Comparison of ENCODE assay signal across 11 cellular contexts in genomic region chr16:87864331-87864989, GRCh38. TPM values are rescaled to one million over a fixed set of nuclear protein-coding genes. Genes with fewer than 3 reads are reported as not detected.
DNase-seq lines count a peak whose midpoint lies in the region; ATAC-seq, FAIRE-seq and TF ChIP-seq lines count a peak whose summit lies in the region.
"Had no signal": no experiment of that assay in that cellular context is flagged by ENCODE, and none has a peak within 500 bp of the region (broad histone marks: within the 10 kb centered on the region; RNA-seq: fewer than 3 reads in every experiment).

No MANE protein-coding gene starts in this region.

- TF ChIP-seq RAD21 in GM12878 (IDR thresholded peaks at IDR 0.05; ENCODE audit: insufficient read depth, low read depth, low read length), result no peak

- peak overlapping the region; percentile 71 for H3K4me3 Mint-ChIP-seq in T-helper 2 cell treated with Interferon-gamma antibody and Interleukin-4, amounts not matched to agents 5 μg/mL and 100 μg/mL, for 36 hours

- no peak for TF ChIP-seq EP300 in GM12878 (IDR thresholded peaks at IDR 0.05; ENCODE audit: borderline replicate concordance in 1 of 2, control insufficient read depth in 1 of 2, low read depth in 2 of 2, low read length in 2 of 2)

- POLR2A ChIA-PET in GM12878 (lab: Charles Lee), result interaction anchor here (1.7 to 6.1 kb wide), 2 partner anchors 84 to 86 kb away, joined by 4 to 48 read pairs; partner anchors contain the start of gene BANP

- H3K27ac Mint-ChIP-seq in T-helper 2 cell treated with Interferon-gamma antibody and Interleukin-4, amounts not matched to agents 5 μg/mL and 100 μg/mL, for 36 hours, result peak overlapping the region; percentile 52

- intact Hi-C loops in GM12878 (cut with micrococcal nuclease; ENCODE audit: unreplicated experiment), result no loop called here

- H3K9me3 Mint-ChIP-seq in T-helper 2 cell treated with Interferon-gamma antibody and Interleukin-4, amounts not matched to agents 5 μg/mL and 100 μg/mL, for 36 hours, result no peaks in the 10 kb centered on the region
- H3K9me3 Mint-ChIP-seq: naive thymus-derived CD8-positive, alpha-beta T cell had no signal

- ATAC-seq in GM12878, result no peak
- ATAC-seq: naive thymus-derived CD8-positive, alpha-beta T cell had no signal

- BruUV-seq in GM12878 (replicated peaks; lab: Mats Ljungman, UMichigan), result TSS peak; percentile 2

- no peaks in the 10 kb centered on the region for H3K9me3 ChIP-seq in GM12878 (replicated peaks; ENCODE audit: control insufficient read depth, insufficient read depth, low read length)

- H3K4me1 Mint-ChIP-seq in T-helper 2 cell treated with Interferon-gamma antibody and Interleukin-4, amounts not matched to agents 5 μg/mL and 100 μg/mL, for 36 hours (ENCODE audit: low read depth), result peaks cover 45% of the 10 kb centered on the region

- RAD21 ChIA-PET in GM12878 (lab: Charles Lee; ENCODE audit: unreplicated experiment), result interaction anchor here (1.0 to 12.9 kb wide), 7 partner anchors 10 to 84 kb away, joined by 3 to 406 read pairs (median 5); no protein-coding TSS in a partner anchor

- H3K4me2 ChIP-seq in GM12878 (ENCODE audit: control insufficient read depth, insufficient read depth), result peak overlapping the region; percentile 55

- peaks cover 60% of the 10 kb centered on the region for H3K36me3 Mint-ChIP-seq in T-helper 2 cell treated with Interferon-gamma antibody and Interleukin-4, amounts not matched to agents 5 μg/mL and 100 μg/mL, for 36 hours (ENCODE audit: low read depth)
- H3K36me3 Mint-ChIP-seq: naive thymus-derived CD8-positive, alpha-beta T cell had no signal

- no peak for FAIRE-seq in GM12878 (lab: Jason Lieb, UNC)

- DNase-seq in T-helper 2 cell treated with Interferon-gamma antibody and Interleukin-4, amounts not matched to agents 5 μg/mL and 100 μg/mL, for 36 hours (ENCODE audit: low spot score), result no peak
- DNase-seq in T-helper 2 cell (no peak), NCI-H146 (lab: John Stamatoyannopoulos, UW) (peak; percentile 13), GM12878 (ENCODE audit: low read depth, low spot score) (no peak), HK-2 (ENCODE audit: unreplicated experiment) (no peak), dedifferentiated amniotic fluid mesenchymal stem cell (ENCODE audit: extremely low spot score) (no peak), NOMO-1 treated with dmso at 0.1 percent for 144 hours (lab: John Stamatoyannopoulos, UW; ENCODE audit: unreplicated experiment) (no peak)
- DNase-seq: activated CD4-positive, alpha-beta T cell treated with anti-CD3 and anti-CD28 coated beads for 48 hours; cerebellar nuclear complex; naive thymus-derived CD8-positive, alpha-beta T cell had no signal

- TF ChIP-seq POLR2A in GM12878 (IDR thresholded peaks at IDR 0.05; ENCODE audit: low read depth, low read length), result no peak

- no peak overlapping the region for H2AFZ ChIP-seq in GM12878 (ENCODE audit: control insufficient read depth, low read depth, low read length)

- H3K79me2 ChIP-seq in GM12878 (ENCODE audit: control insufficient read depth, insufficient read depth, low read length), result peaks cover 83% of the 10 kb centered on the region

- H3K27ac ChIP-seq in GM12878 (ENCODE audit: control insufficient read depth, insufficient read depth), result peak overlapping the region; percentile 31; the same call in 1 of the 2 replicates
- peak overlapping the region; percentile 43 for H3K27ac ChIP-seq in rectal smooth muscle tissue (ENCODE audit: low read depth, low read length)

- H3K9ac ChIP-seq in GM12878 (ENCODE audit: control insufficient read depth, insufficient read depth, low read length) (no peak overlapping the region), rectal smooth muscle tissue (ENCODE audit: low read length) (no peak overlapping the region)

- H3K4me3 ChIP-seq in GM12878 (peak overlapping the region; percentile 25; the same call in 1 of the 2 replicates), rectal smooth muscle tissue (ENCODE audit: low read length) (no peak overlapping the region)

- in situ Hi-C loops in GM12878 (cut with MboI), result loop anchor here (10.0 kb wide), 1 partner anchor 480 kb away; the partner anchor contains the start of gene FBXO31

- no peak for TF ChIP-seq CTCF in GM12878 (IDR thresholded peaks at IDR 0.05 in 2 of 3, conservative IDR thresholded peaks at IDR 0.05 in 1 of 3; ENCODE audit: control insufficient read depth in 2 of 3, extremely low read depth in 1 of 3, insufficient read depth in 1 of 3, low read depth in 3 of 3, low read length in 3 of 3)

- H4K20me1 ChIP-seq in GM12878 (ENCODE audit: control insufficient read depth, insufficient read depth), result no peaks in the 10 kb centered on the region

- no peaks in the 10 kb centered on the region for H3K27me3 Mint-ChIP-seq in T-helper 2 cell treated with Interferon-gamma antibody and Interleukin-4, amounts not matched to agents 5 μg/mL and 100 μg/mL, for 36 hours (ENCODE audit: low read depth)
- H3K27me3 Mint-ChIP-seq: naive thymus-derived CD8-positive, alpha-beta T cell had no signal

- H3K27me3 ChIP-seq in GM12878 (replicated peaks in 1 of 2; ENCODE audit: control insufficient read depth in 2 of 2, insufficient read depth in 2 of 2, low read length in 1 of 2) (no peaks in the 10 kb centered on the region), rectal smooth muscle tissue (ENCODE audit: control insufficient read depth, insufficient read depth, low read length) (no peaks in the 10 kb centered on the region)

- 98% methylated on average over 15 of the region's 15 CpGs for WGBS in GM12878 (ENCODE audit: insufficient coverage, insufficient replicate concordance, low lambda C conversion rate, missing lambda C conversion rate)

- SMC1A ChIA-PET in GM12878 (lab: Charles Lee; ENCODE audit: uncharacterized antibody, unreplicated experiment), result interaction anchor here (0.9 to 13.0 kb wide), 6 partner anchors 11 to 89 kb away, joined by 3 to 301 read pairs (median 5); no protein-coding TSS in a partner anchor

- CTCF ChIA-PET in GM12878 (lab: Yijun Ruan, JAX), result interaction anchor here (0.7 to 17.0 kb wide), 5 partner anchors 10 to 99 kb away, joined by 3 to 553 read pairs (median 20); partner anchors contain the start of gene KLHDC4

- peaks cover 1 to 3% of the 10 kb centered on the region in 2 experiments; a peak in 3 of 4 replicates for H3K36me3 ChIP-seq in GM12878 (ENCODE audit: control insufficient read depth in 2 of 2, insufficient read depth in 2 of 2, low read length in 1 of 2)
- no peaks in the 10 kb centered on the region for H3K36me3 ChIP-seq in rectal smooth muscle tissue (ENCODE audit: control insufficient read depth, insufficient read depth, low read length)

- peaks cover 26% of the 10 kb centered on the region for H3K4me1 ChIP-seq in GM12878 (ENCODE audit: control insufficient read depth, insufficient read depth, low read length)
- peaks cover 13% of the 10 kb centered on the region for H3K4me1 ChIP-seq in rectal smooth muscle tissue (ENCODE audit: control insufficient read depth, insufficient read depth, low read length)

TF ChIP-seq in GM12878, 131 proteins besides CTCF, POLR2A, EP300 and RAD21:
- TF ChIP-seq CHD4 (IDR thresholded peaks at IDR 0.05) (no peak), IKZF1 (conservative IDR thresholded peaks at IDR 0.05) (no peak)

RNA-seq across cellular contexts. Expression of gene SLC7A5, which starts 4.8 kb away (rescaled TPM):
- 30.6 and 32.7 TPM in 2 replicates for total RNA-seq in GM12878 (2013; cell fraction: nucleolus; rRNA removed)
- total RNA-seq in GM12878 (2014; rRNA removed) (29.8 and 33.4 TPM in 2 replicates), GM12878 (2014; rRNA removed; fragmentation: Illumina TruSeq; extraction: Trizol) (11.4 and 13.0 TPM in 2 replicates), GM12878 (2021) (95.1 and 101 TPM in 2 replicates)
- polyA plus RNA-seq in GM12878 (2011; ENCODE audit: low read depth), result 25.8 TPM
- polyA plus RNA-seq in GM12878 (2011; rRNA removed) (4.8 and 8.6 TPM in 2 replicates), GM12878 (2014; fragmentation: Illumina TruSeq; extraction: Trizol) (10.1 and 38.1 TPM in 2 replicates), GM12878 (2014; fragmentation: Nextera tagmentation; extraction: Ambion mirVana) (1 to 10 TPM; 2.3 to 4.2 TPM), GM12878 (2014; rRNA removed) (44.5 and 51.5 TPM in 2 replicates), GM12878 (2016; fragmentation: Nextera tagmentation; extraction: Ambion mirVana) (10 to 100 TPM; 55.0 to 56.2 TPM)
- 15.8 and 16.8 TPM in 2 replicates for polyA plus RNA-seq in GM12878 (2011; cell fraction: cytosol; rRNA removed)
- polyA plus RNA-seq in GM12878 (2011; cell fraction: nucleus; rRNA removed), result 25.1 and 32.3 TPM in 2 replicates
- polyA plus RNA-seq in GM12878 (2012), result 45.2 and 60.4 TPM in 2 replicates
- 10.7 and 17.2 TPM in 2 replicates for polyA minus RNA-seq in GM12878 (2011; rRNA and poly(A)+ RNA removed)
- 20.3 and 21.6 TPM in 2 replicates for polyA minus RNA-seq in GM12878 (2011; cell fraction: cytosol; rRNA and poly(A)+ RNA removed)
- 10.8 and 18.6 TPM in 2 replicates for polyA minus RNA-seq in GM12878 (2011; cell fraction: nucleus; rRNA and poly(A)+ RNA removed)
